In the genomic region with DNA sequence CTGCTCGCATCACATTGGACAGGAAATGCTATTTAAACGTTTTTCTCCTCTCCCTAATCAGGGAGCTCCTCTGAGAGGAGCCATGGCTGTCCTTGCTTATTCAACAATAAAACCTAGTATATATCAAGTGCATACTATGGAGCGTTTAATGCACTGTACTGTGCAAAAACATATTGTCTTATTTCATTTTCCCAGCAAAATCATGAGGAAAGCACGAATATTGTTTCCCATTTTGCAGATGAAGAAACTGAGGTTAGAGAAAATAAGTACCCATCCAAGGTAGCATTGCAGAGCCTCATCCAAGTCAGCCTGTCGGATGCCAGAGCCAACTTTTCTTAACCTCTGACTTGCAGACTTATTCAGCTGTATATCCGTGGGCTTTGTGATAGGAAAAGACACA, we compare ENCODE assay signal across 14 cellular contexts. TPM values are rescaled to one million over a fixed set of nuclear protein-coding genes. Genes with fewer than 3 reads are reported as not detected.
A peak's percentile ranks its signal among the peaks of the same experiment; 100 is the strongest.
DNase-seq lines count a peak whose midpoint lies in the region; ATAC-seq, FAIRE-seq and TF ChIP-seq lines count a peak whose summit lies in the region.
"Had no signal": no experiment of that assay in that cellular context is flagged by ENCODE, and none has a peak within 500 bp of the region (broad histone marks: within the 10 kb centered on the region; RNA-seq: fewer than 3 reads in every experiment).

No MANE protein-coding gene starts in this region.

- CTCF ChIA-PET in HepG2 (lab: Yijun Ruan, JAX; ENCODE audit: low intra/inter-chr PET ratio, low total read pairs) = interaction anchor here (0.6 to 3.3 kb wide), 5 partner anchors 410 to 1032 kb away, joined by 4 to 37 read pairs (median 8); no protein-coding TSS in a partner anchor

- in situ Hi-C loops in HepG2 (cut with HindIII; ENCODE audit: extremely low pct_ligation_motif_present, low pct_unique_long_range_greater_than_20kb) = loop anchor here (5.0 to 10.0 kb wide), 3 partner anchors 410 to 1033 kb away; no protein-coding TSS in a partner anchor

- WGBS in HepG2 (ENCODE audit: low lambda C conversion rate) = 0% methylated on average over 6 of the region's 6 CpGs

- no peak for TF ChIP-seq EP300 in HepG2 (IDR thresholded peaks at IDR 0.05; ENCODE audit: low read depth in 2 of 2, low read length in 2 of 2)
- TF ChIP-seq EP300 in HepG2 (CRISPR knock-in tag; IDR thresholded peaks at IDR 0.05; ENCODE audit: borderline replicate concordance) = no peak

- POLR2A ChIA-PET in HepG2 (lab: Yijun Ruan, JAX) = no interaction called here

- intact Hi-C loops in HepG2 (cut with micrococcal nuclease; ENCODE audit: unreplicated experiment) (loop anchor here (1.0 to 2.0 kb wide), 3 partner anchors 412 to 1345 kb away; no protein-coding TSS in a partner anchor), colonic mucosa (cut with DNase I) (no loop called here)

- no peaks in the 10 kb centered on the region for H3K36me3 Mint-ChIP-seq in activated naive CD8-positive, alpha-beta T cell
- no peaks in the 10 kb centered on the region for H3K36me3 Mint-ChIP-seq in activated naive CD8-positive, alpha-beta T cell treated with anti-CD3 and anti-CD28 coated beads for 36 hours
- no peaks in the 10 kb centered on the region for H3K36me3 Mint-ChIP-seq in glutamatergic neuron (ENCODE audit: unreplicated experiment)

- peaks cover 19% of the 10 kb centered on the region for H3K4me1 Mint-ChIP-seq in activated naive CD8-positive, alpha-beta T cell (ENCODE audit: low read depth)
- H3K4me1 Mint-ChIP-seq in activated naive CD8-positive, alpha-beta T cell treated with anti-CD3 and anti-CD28 coated beads for 36 hours = peaks cover 19% of the 10 kb centered on the region
- H3K4me1 Mint-ChIP-seq in glutamatergic neuron (ENCODE audit: low read depth, unreplicated experiment) = peaks cover 48% of the 10 kb centered on the region

- DNase-seq in activated naive CD8-positive, alpha-beta T cell treated with anti-CD3 and anti-CD28 coated beads for 36 hours = no peak
- no peak for DNase-seq in glutamatergic neuron
- no peak for DNase-seq in AG08395 (ENCODE audit: low spot score)
- no peak for DNase-seq in HepG2 (ENCODE audit: low spot score)
- no peak for DNase-seq in colonic mucosa

- H2AFZ ChIP-seq in OCI-LY3 (ENCODE audit: low read depth, low read length) (no peak overlapping the region), HepG2 (ENCODE audit: low read length) (no peak overlapping the region)

- H3K4me3 ChIP-seq in OCI-LY3 (ENCODE audit: low read length) = peak overlapping the region; percentile 83
- no peak overlapping the region for H3K4me3 ChIP-seq in subcutaneous abdominal adipose tissue (ENCODE audit: low read depth in 1 of 5, low read length in 5 of 5)
- H3K4me3 ChIP-seq in HepG2 (replicated peaks in 1 of 3; ENCODE audit: insufficient read depth in 1 of 3, low read depth in 2 of 3, low read length in 3 of 3) = no peak overlapping the region
- no peak overlapping the region for H3K4me3 ChIP-seq in colonic mucosa

- no peaks in the 10 kb centered on the region for H4K20me1 ChIP-seq in OCI-LY3 (ENCODE audit: insufficient read depth, low read length)
- no peaks in the 10 kb centered on the region for H4K20me1 ChIP-seq in HepG2 (ENCODE audit: insufficient read depth, low read length)

- H3K4me1 ChIP-seq in OCI-LY3 (ENCODE audit: low read length) = peaks cover 40% of the 10 kb centered on the region
- H3K4me1 ChIP-seq in subcutaneous abdominal adipose tissue (ENCODE audit: control insufficient read depth in 5 of 5, insufficient read depth in 5 of 5, low read length in 5 of 5) = peaks cover 7 to 36% (median 15%) of the 10 kb centered on the region in 5 donors
- H3K4me1 ChIP-seq in HepG2 (ENCODE audit: insufficient read depth, low read length) = no peaks in the 10 kb centered on the region
- no peaks in the 10 kb centered on the region for H3K4me1 ChIP-seq in colonic mucosa
- H3K4me1 ChIP-seq: parathyroid adenoma had no signal

- no peaks in the 10 kb centered on the region; the same call in 1 of the 2 replicates for H3K27me3 ChIP-seq in OCI-LY3 (ENCODE audit: low read depth, low read length)
- peaks cover 0 to 5% (median 0%) of the 10 kb centered on the region in 5 donors for H3K27me3 ChIP-seq in subcutaneous abdominal adipose tissue (ENCODE audit: control insufficient read depth in 5 of 5, insufficient read depth in 4 of 5, low read length in 5 of 5)
- peaks cover 1 to 31% of the 10 kb centered on the region in 2 experiments for H3K27me3 ChIP-seq in HepG2 (ENCODE audit: control insufficient read depth in 1 of 2, insufficient read depth in 2 of 2, low read length in 2 of 2)
- peaks cover 53% of the 10 kb centered on the region for H3K27me3 ChIP-seq in colonic mucosa

- FAIRE-seq in HepG2 (lab: Jason Lieb, UNC) = no peak

- no peak overlapping the region for H3K27ac Mint-ChIP-seq in activated naive CD8-positive, alpha-beta T cell
- no peak overlapping the region for H3K27ac Mint-ChIP-seq in activated naive CD8-positive, alpha-beta T cell treated with anti-CD3 and anti-CD28 coated beads for 36 hours
- H3K27ac Mint-ChIP-seq in glutamatergic neuron (ENCODE audit: unreplicated experiment) = peak overlapping the region; percentile 20
- H3K27ac Mint-ChIP-seq: activated CD8-positive, alpha-beta T cell treated with anti-CD3 and anti-CD28 coated beads, Interleukin-2, amount 10 ng/mL, durations not matched to agents 7 days and 5 days had no signal

- no peak for TF ChIP-seq POLR2A in HepG2 (IDR thresholded peaks at IDR 0.05; ENCODE audit: insufficient read depth in 1 of 2, low read depth in 2 of 2, low read length in 2 of 2)

- no peaks in the 10 kb centered on the region for H3K36me3 ChIP-seq in OCI-LY3 (replicated peaks; ENCODE audit: low read depth, low read length)
- no peaks in the 10 kb centered on the region for H3K36me3 ChIP-seq in subcutaneous abdominal adipose tissue (ENCODE audit: control insufficient read depth in 5 of 5, insufficient read depth in 5 of 5, low read length in 5 of 5)
- H3K36me3 ChIP-seq in HepG2 (replicated peaks in 1 of 2; ENCODE audit: control insufficient read depth in 1 of 2, insufficient read depth in 2 of 2, low read length in 2 of 2) = no peaks in the 10 kb centered on the region
- H3K36me3 ChIP-seq in colonic mucosa = no peaks in the 10 kb centered on the region
- H3K36me3 ChIP-seq: heart left ventricle, right lobe of liver, transverse colon had no signal

- H3K9ac ChIP-seq in OCI-LY3 (ENCODE audit: low read length) (no peak overlapping the region), subcutaneous abdominal adipose tissue (ENCODE audit: low read length in 5 of 5) (no peak overlapping the region), HepG2 (ENCODE audit: insufficient read depth, low read depth, low read length) (no peak overlapping the region), colonic mucosa (ENCODE audit: low read depth in 2 of 2, low read length in 2 of 2) (no peak overlapping the region)
- H3K9ac ChIP-seq: parathyroid adenoma had no signal

- BruUV-seq in HepG2 (replicated peaks; lab: Mats Ljungman, UMichigan) = no TSS peak

- no peak for ATAC-seq in HepG2

- peak overlapping the region; percentile 90 for H3K4me3 Mint-ChIP-seq in activated naive CD8-positive, alpha-beta T cell
- H3K4me3 Mint-ChIP-seq in activated naive CD8-positive, alpha-beta T cell treated with anti-CD3 and anti-CD28 coated beads for 36 hours = no peak overlapping the region
- peak overlapping the region; percentile 98 for H3K4me3 Mint-ChIP-seq in glutamatergic neuron (ENCODE audit: unreplicated experiment)

- no peaks in the 10 kb centered on the region for H3K9me3 Mint-ChIP-seq in activated naive CD8-positive, alpha-beta T cell (ENCODE audit: low read depth)
- no peaks in the 10 kb centered on the region for H3K9me3 Mint-ChIP-seq in activated naive CD8-positive, alpha-beta T cell treated with anti-CD3 and anti-CD28 coated beads for 36 hours
- peaks cover 14% of the 10 kb centered on the region for H3K9me3 Mint-ChIP-seq in glutamatergic neuron (ENCODE audit: unreplicated experiment)

- peaks cover 19% of the 10 kb centered on the region; the same call in 1 of the 2 replicates for H3K79me2 ChIP-seq in OCI-LY3 (ENCODE audit: low read length)
- H3K79me2 ChIP-seq in HepG2 (ENCODE audit: insufficient read depth, low read length) = no peaks in the 10 kb centered on the region
- H3K79me2 ChIP-seq: parathyroid adenoma had no signal

- H3K27me3 Mint-ChIP-seq in activated naive CD8-positive, alpha-beta T cell = peaks cover 41% of the 10 kb centered on the region
- H3K27me3 Mint-ChIP-seq in activated naive CD8-positive, alpha-beta T cell treated with anti-CD3 and anti-CD28 coated beads for 36 hours = peaks cover 59% of the 10 kb centered on the region
- H3K27me3 Mint-ChIP-seq in glutamatergic neuron (ENCODE audit: unreplicated experiment) = peaks cover 17% of the 10 kb centered on the region

- H3K27ac ChIP-seq in OCI-LY3 (ENCODE audit: low read length) (no peak overlapping the region), subcutaneous abdominal adipose tissue (ENCODE audit: low read depth, low read length) (peak overlapping the region; percentile 75), HepG2 (ENCODE audit: extremely low read length, insufficient read depth, low read length) (no peak overlapping the region), colonic mucosa (no peak overlapping the region)
- H3K27ac ChIP-seq: parathyroid adenoma, right lobe of liver, transverse colon had no signal

- peak overlapping the region; percentile 81 for H3K4me2 ChIP-seq in OCI-LY3 (ENCODE audit: low read length)
- no peak overlapping the region for H3K4me2 ChIP-seq in HepG2 (ENCODE audit: low read depth, low read length)

- no peak for TF ChIP-seq RAD21 in HepG2 (CRISPR knock-in tag; IDR thresholded peaks at IDR 0.05)

- TF ChIP-seq CTCF in OCI-LY3 (IDR thresholded peaks at IDR 0.05; ENCODE audit: low read depth, low read length) = no peak
- TF ChIP-seq CTCF in glutamatergic neuron (IDR thresholded peaks at IDR 0.05; ENCODE audit: partially characterized antibody, unreplicated experiment) = no peak
- TF ChIP-seq CTCF in HepG2 (CRISPR knock-in tag; IDR thresholded peaks at IDR 0.05) = no peak
- no peak for TF ChIP-seq CTCF in colonic mucosa (IDR thresholded peaks at IDR 0.05)

- no peaks in the 10 kb centered on the region for H3K9me3 ChIP-seq in OCI-LY3 (ENCODE audit: insufficient read depth, low read length)
- H3K9me3 ChIP-seq in subcutaneous abdominal adipose tissue (ENCODE audit: control insufficient read depth in 5 of 5, low read length in 5 of 5) = peaks cover 0 to 4% (median 0%) of the 10 kb centered on the region in 5 donors
- no peaks in the 10 kb centered on the region for H3K9me3 ChIP-seq in HepG2 (ENCODE audit: low read length)
- no peaks in the 10 kb centered on the region for H3K9me3 ChIP-seq in colonic mucosa
- H3K9me3 ChIP-seq: heart left ventricle, right lobe of liver, transverse colon had no signal

RNA-seq across cellular contexts. Expression of a gene that starts 7.6 kb away (rescaled TPM):
- total RNA-seq in activated naive CD8-positive, alpha-beta T cell treated with anti-CD3 and anti-CD28 coated beads for 36 hours = under 1 TPM; 0.21 to 0.22 TPM
- total RNA-seq in glutamatergic neuron (ENCODE audit: unreplicated experiment) = 412 TPM
- not detected in 2 replicates for total RNA-seq in HepG2 (2016; rRNA removed; fragmentation: Illumina TruSeq; extraction: Trizol)
- total RNA-seq in HepG2 (2016; cell fraction: cytosol; rRNA removed; fragmentation: Illumina TruSeq; extraction: Trizol; ENCODE audit: low read depth) = not detected in 2 replicates
- not detected in 2 replicates for total RNA-seq in HepG2 (2016; cell fraction: insoluble cytoplasmic fraction; rRNA removed; fragmentation: Illumina TruSeq; extraction: Trizol)
- total RNA-seq in HepG2 (2016; cell fraction: membrane; rRNA removed; fragmentation: Illumina TruSeq; extraction: Trizol) = not detected in 2 replicates
- total RNA-seq in HepG2 (2016; cell fraction: nucleus; rRNA removed; fragmentation: Illumina TruSeq; extraction: Trizol) = not detected in 2 replicates
- not detected in 2 replicates for polyA plus RNA-seq in HepG2 (2011; rRNA removed)
- polyA plus RNA-seq in HepG2 (2011; cell fraction: cytosol; rRNA removed) = not detected in 2 replicates
- not detected in 2 replicates for polyA plus RNA-seq in HepG2 (2011; cell fraction: nucleus; rRNA removed)
- not detected in 2 replicates for polyA plus RNA-seq in HepG2 (2012)
- not detected in 2 replicates for polyA plus RNA-seq in HepG2 (2016; cell fraction: cytosol; fragmentation: Illumina TruSeq; extraction: Trizol; ENCODE audit: low read depth)
- not detected in 2 replicates for polyA plus RNA-seq in HepG2 (2016; cell fraction: insoluble cytoplasmic fraction; fragmentation: Illumina TruSeq; extraction: Trizol; ENCODE audit: low read depth)
- not detected in 2 replicates for polyA plus RNA-seq in HepG2 (2016; cell fraction: membrane; fragmentation: Illumina TruSeq; extraction: Trizol; ENCODE audit: low read depth)
- not detected in 2 replicates for polyA plus RNA-seq in HepG2 (2016; cell fraction: nucleus; fragmentation: Illumina TruSeq; extraction: Trizol; ENCODE audit: insufficient read depth, low read depth)
- 0.14 TPM in 1 of 2 replicates, not detected in the other for polyA minus RNA-seq in HepG2 (2011; rRNA and poly(A)+ RNA removed; ENCODE audit: low replicate concordance)
- polyA minus RNA-seq in HepG2 (2011; cell fraction: cytosol; rRNA and poly(A)+ RNA removed) = not detected in 2 replicates
- polyA minus RNA-seq in HepG2 (2011; cell fraction: nucleus; rRNA and poly(A)+ RNA removed) = not detected in 2 replicates
- 1 to 10 TPM; 1.5 to 4.8 TPM for total RNA-seq in colonic mucosa
- total RNA-seq: G401 had no signal

Comparison
In these comparisons a context has a peak if more than half of its experiments do, and no peak if none do; other contexts are left out.
1. RNA of a gene that starts 7.6 kb away (total RNA-seq): 412 TPM in glutamatergic neuron (single experiment); 1.5 to 4.8 TPM in colonic mucosa, 0.21 to 0.22 TPM in activated naive CD8-positive, alpha-beta T cell treated with anti-CD3 and anti-CD28 coated beads for 36 hours and not detected in HepG2; every median in the first group is over 10 times any median in the second.